In genomic region chr12:26124491-26125450, GRCh38 we compare ENCODE assay signal across 8 cellular contexts. TPM values are rescaled to one million over a fixed set of nuclear protein-coding genes. Genes with fewer than 3 reads are reported as not detected.
DNase-seq lines count a peak whose midpoint lies in the region; ATAC-seq and TF ChIP-seq lines count a peak whose summit lies in the region.

Gene BHLHE41 (minus strand): TSS chr12:26125037. CDS start chr12:26124779, 258 bp downstream.

- H3K9me3 Mint-ChIP-seq in activated T-helper 17 cell treated with anti-CD3 and anti-CD28 coated beads, Interleukin-2, amount 50 U/mL, for 72 hours, result no peaks in the 10 kb centered on the region
- H3K9me3 Mint-ChIP-seq in nephron progenitor cell, result no peaks in the 10 kb centered on the region

- H3K27ac Mint-ChIP-seq in activated T-helper 17 cell treated with anti-CD3 and anti-CD28 coated beads, Interleukin-2, amount 50 U/mL, for 72 hours, result no peak within 1 kb of the TSS
- H3K27ac Mint-ChIP-seq in nephron progenitor cell, result peak within 1 kb of the TSS; percentile 82

- in situ Hi-C loops in KBM-7 (cut with MboI; ENCODE audit: low pct_unique_long_range_greater_than_20kb, low sequenced_read_pairs), result loop anchor here (25.0 kb wide), 1 partner anchor 488 kb away; no protein-coding TSS in a partner anchor

- peak within 1 kb of the TSS; percentile 82 for H3K4me3 Mint-ChIP-seq in activated T-helper 17 cell treated with anti-CD3 and anti-CD28 coated beads, Interleukin-2, amount 50 U/mL, for 72 hours
- H3K4me3 Mint-ChIP-seq in nephron progenitor cell, result peak within 1 kb of the TSS; percentile 90

- peaks cover 73% of the 10 kb centered on the region for H3K27me3 Mint-ChIP-seq in activated T-helper 17 cell treated with anti-CD3 and anti-CD28 coated beads, Interleukin-2, amount 50 U/mL, for 72 hours
- H3K27me3 Mint-ChIP-seq in nephron progenitor cell (ENCODE audit: low read depth, poor library complexity), result peaks cover 91% of the 10 kb centered on the region

- peaks cover 19% of the 10 kb centered on the region for H3K4me1 Mint-ChIP-seq in activated T-helper 17 cell treated with anti-CD3 and anti-CD28 coated beads, Interleukin-2, amount 50 U/mL, for 72 hours
- peaks cover 47% of the 10 kb centered on the region for H3K4me1 Mint-ChIP-seq in nephron progenitor cell

- TF ChIP-seq CTCF in nephron progenitor cell (IDR thresholded peaks at IDR 0.05), result no peak

- no peak for ATAC-seq in activated T-helper 17 cell treated with anti-CD3 and anti-CD28 coated beads, Interleukin-2, amount 50 U/mL, for 72 hours (replicated peaks)
- no peak for ATAC-seq in GM19395 (IDR thresholded peaks at IDR 0.05; ENCODE audit: unreplicated experiment)
- no peak for ATAC-seq in HG03159 (IDR thresholded peaks at IDR 0.05; ENCODE audit: unreplicated experiment)
- no peak for ATAC-seq in GM21515 (IDR thresholded peaks at IDR 0.05; ENCODE audit: unreplicated experiment)

- H3K36me3 Mint-ChIP-seq in activated T-helper 17 cell treated with anti-CD3 and anti-CD28 coated beads, Interleukin-2, amount 50 U/mL, for 72 hours (ENCODE audit: low read depth), result no peaks in the 10 kb centered on the region
- no peaks in the 10 kb centered on the region for H3K36me3 Mint-ChIP-seq in nephron progenitor cell (ENCODE audit: low read depth)

- DNase-seq in GM03348 (ENCODE audit: low spot score), result peak; percentile 82
- DNase-seq in KBM-7, result peak; percentile 60
- DNase-seq in glomerular visceral epithelial cell (ENCODE audit: extremely low spot score), result peak; percentile 83
- peak; percentile 76 for DNase-seq in nephron progenitor cell

RNA-seq across cellular contexts. Expression of gene BHLHE41, which starts in this region (rescaled TPM):
- total RNA-seq in activated T-helper 17 cell treated with anti-CD3 and anti-CD28 coated beads, Interleukin-2, amount 50 U/mL, for 72 hours, result not detected
